In the genomic region with DNA sequence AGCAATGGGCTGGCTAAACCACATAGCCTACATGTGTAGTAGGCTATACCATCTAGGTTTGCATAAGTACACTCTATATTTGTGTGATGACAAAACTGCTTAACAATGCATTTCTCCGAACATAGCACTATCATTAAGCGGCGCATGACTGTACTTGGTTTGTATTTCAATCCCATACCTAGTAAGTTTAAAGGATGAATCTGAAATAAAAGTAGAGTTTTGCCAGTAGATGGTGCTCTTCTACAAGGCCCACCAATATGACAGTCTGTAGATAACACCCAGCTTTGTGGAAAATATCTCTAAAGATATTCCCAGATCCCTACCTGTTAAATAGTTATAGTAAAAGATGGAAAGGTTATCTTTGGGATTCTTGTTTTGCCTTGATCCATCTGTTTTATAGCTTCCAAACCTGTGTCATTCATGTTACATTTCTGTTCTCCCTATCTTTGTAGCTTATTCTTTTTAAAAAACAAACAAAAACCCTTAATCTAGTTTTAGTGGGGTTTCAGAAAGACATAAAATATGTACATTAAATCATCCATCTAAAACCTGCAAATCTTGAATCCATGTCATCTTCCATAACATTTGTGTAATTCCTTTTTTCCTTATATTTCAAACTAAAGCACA, we compare ENCODE assay signal across 9 cellular contexts. TPM values are rescaled to one million over a fixed set of nuclear protein-coding genes. Genes with fewer than 3 reads are reported as not detected.
DNase-seq lines count a peak whose midpoint lies in the region; ATAC-seq, FAIRE-seq and TF ChIP-seq lines count a peak whose summit lies in the region.
"Had no signal": no experiment of that assay in that cellular context is flagged by ENCODE, and none has a peak within 500 bp of the region (broad histone marks: within the 10 kb centered on the region; RNA-seq: fewer than 3 reads in every experiment).

No MANE protein-coding gene starts in this region.

- WGBS in A549 (ENCODE audit: missing lambda C conversion rate): 20% methylated on average over 3 of the region's 3 CpGs
- 57 to 59% methylated on average over 3 of the region's 3 CpGs for WGBS in gastroesophageal sphincter (ENCODE audit: low coverage in 1 of 2), 2 donors

- ATAC-seq in A549: peak; percentile 90 to 94
- peak; percentile 39 for ATAC-seq in HG02571 (IDR thresholded peaks at IDR 0.05; ENCODE audit: unreplicated experiment)
- ATAC-seq in gastroesophageal sphincter: no peak
- ATAC-seq in sciatic nerve: peak; percentile 67

- H3K4me1 ChIP-seq in A549: peaks cover 25% of the 10 kb centered on the region
- peaks cover 0 to 8% (median 0%) of the 10 kb centered on the region in 3 donors for H3K4me1 ChIP-seq in gastroesophageal sphincter
- H3K4me1 ChIP-seq: HAP-1 had no signal

- H3K4me2 ChIP-seq in A549: no peak overlapping the region

- no peak overlapping the region for H3K4me3 Mint-ChIP-seq in T-helper 2 cell treated with Interferon-gamma antibody and Interleukin-4, amounts not matched to agents 5 μg/mL and 100 μg/mL, for 36 hours

- H3K36me3 Mint-ChIP-seq in T-helper 2 cell treated with Interferon-gamma antibody and Interleukin-4, amounts not matched to agents 5 μg/mL and 100 μg/mL, for 36 hours (ENCODE audit: low read depth): peaks cover 19% of the 10 kb centered on the region

- H3K27ac ChIP-seq in A549: peak overlapping the region; percentile 65 to 78; a peak in 3 of 6 replicates
- no peak overlapping the region for H3K27ac ChIP-seq in gastroesophageal sphincter

- CTCF ChIA-PET in A549 (lab: Yijun Ruan, JAX): interaction anchor here (0.7 to 3.2 kb wide), 13 partner anchors 9 to 206 kb away, joined by 3 to 14 read pairs (median 4); no protein-coding TSS in a partner anchor

- FAIRE-seq in A549 (lab: Jason Lieb, UNC): no peak

- H3K27me3 Mint-ChIP-seq in T-helper 2 cell treated with Interferon-gamma antibody and Interleukin-4, amounts not matched to agents 5 μg/mL and 100 μg/mL, for 36 hours (ENCODE audit: low read depth): no peaks in the 10 kb centered on the region

- H3K9me3 ChIP-seq in A549 (no peaks in the 10 kb centered on the region), gastroesophageal sphincter (no peaks in the 10 kb centered on the region)
- H3K9me3 ChIP-seq: HAP-1 had no signal

- no peak for TF ChIP-seq POLR2A in A549 (IDR thresholded peaks at IDR 0.05; ENCODE audit: low read length)
- no peak for TF ChIP-seq POLR2A in NB4 (IDR thresholded peaks at IDR 0.05; ENCODE audit: extremely low read depth, insufficient read length)
- TF ChIP-seq POLR2A in gastroesophageal sphincter (IDR thresholded peaks at IDR 0.05): no peak

- no peaks in the 10 kb centered on the region for H3K9me3 Mint-ChIP-seq in T-helper 2 cell treated with Interferon-gamma antibody and Interleukin-4, amounts not matched to agents 5 μg/mL and 100 μg/mL, for 36 hours

- H3K36me3 ChIP-seq in gastroesophageal sphincter: peaks cover 0 to 72% of the 10 kb centered on the region in 2 donors

- TF ChIP-seq EP300 in A549 (IDR thresholded peaks at IDR 0.05) (no peak), gastroesophageal sphincter (IDR thresholded peaks at IDR 0.05) (no peak)

- H3K27ac Mint-ChIP-seq in T-helper 2 cell treated with Interferon-gamma antibody and Interleukin-4, amounts not matched to agents 5 μg/mL and 100 μg/mL, for 36 hours: peak overlapping the region; percentile 24

- DNase-seq in A549 (ENCODE audit: low read depth in 1 of 2, low spot score in 1 of 2) (peak; percentile 33 to 69), GM10266 (ENCODE audit: extremely low spot score) (no peak), NB4 (ENCODE audit: low read depth) (peak; percentile 49), sciatic nerve (ENCODE audit: low spot score) (no peak)
- DNase-seq in T-helper 2 cell treated with Interferon-gamma antibody and Interleukin-4, amounts not matched to agents 5 μg/mL and 100 μg/mL, for 36 hours (ENCODE audit: low spot score): no peak
- no peak for DNase-seq in activated CD4-positive, CD25-positive, alpha-beta regulatory T cell (lab: John Stamatoyannopoulos, UW)

- TF ChIP-seq RAD21 in A549 (conservative IDR thresholded peaks at IDR 0.05 in 1 of 2, IDR thresholded peaks at IDR 0.05 in 1 of 2): peak; percentile 75 to 79

- POLR2A ChIA-PET in A549 (lab: Yijun Ruan, JAX): no interaction called here

- H3K4me1 Mint-ChIP-seq in T-helper 2 cell treated with Interferon-gamma antibody and Interleukin-4, amounts not matched to agents 5 μg/mL and 100 μg/mL, for 36 hours (ENCODE audit: low read depth): peaks cover 3% of the 10 kb centered on the region

- no peak overlapping the region for H3K4me3 ChIP-seq in A549
- no peak overlapping the region for H3K4me3 ChIP-seq in NB4 (ENCODE audit: low read depth, low read length)
- no peak overlapping the region for H3K4me3 ChIP-seq in gastroesophageal sphincter
- H3K4me3 ChIP-seq: HAP-1 had no signal

- no peaks in the 10 kb centered on the region for H3K27me3 ChIP-seq in gastroesophageal sphincter

- intact Hi-C loops in sciatic nerve (cut with DNase I): no loop called here

- TF ChIP-seq CTCF in A549 (IDR thresholded peaks at IDR 0.05): peak; percentile 83
- TF ChIP-seq CTCF in GM10266 (IDR thresholded peaks at IDR 0.05; ENCODE audit: control insufficient read depth, insufficient read depth, low read depth, missing control alignments): peak; percentile 51
- TF ChIP-seq CTCF in NB4 (IDR thresholded peaks at IDR 0.05; ENCODE audit: low read depth, low read length): peak; percentile 50
- TF ChIP-seq CTCF in gastroesophageal sphincter (IDR thresholded peaks at IDR 0.05): peak in 3 of 4 experiments; percentile 38 to 60 (median 39)

TF ChIP-seq in A549, 52 proteins besides CTCF, POLR2A, EP300 and RAD21 (continues in another document):
- TF ChIP-seq HDAC2 (IDR thresholded peaks at IDR 0.05): no peak
- TF ChIP-seq FOSL2 (IDR thresholded peaks at IDR 0.05): no peak
- TF ChIP-seq FOSL2 (CRISPR knock-in tag; IDR thresholded peaks at IDR 0.05): no peak; the same call in 1 of the 2 replicates
- no peak for TF ChIP-seq EHMT2 (IDR thresholded peaks at IDR 0.05; ENCODE audit: low read depth)
- TF ChIP-seq MAFK (IDR thresholded peaks at IDR 0.05; ENCODE audit: partially characterized antibody): peak; percentile 70
- TF ChIP-seq, protein P1, sequence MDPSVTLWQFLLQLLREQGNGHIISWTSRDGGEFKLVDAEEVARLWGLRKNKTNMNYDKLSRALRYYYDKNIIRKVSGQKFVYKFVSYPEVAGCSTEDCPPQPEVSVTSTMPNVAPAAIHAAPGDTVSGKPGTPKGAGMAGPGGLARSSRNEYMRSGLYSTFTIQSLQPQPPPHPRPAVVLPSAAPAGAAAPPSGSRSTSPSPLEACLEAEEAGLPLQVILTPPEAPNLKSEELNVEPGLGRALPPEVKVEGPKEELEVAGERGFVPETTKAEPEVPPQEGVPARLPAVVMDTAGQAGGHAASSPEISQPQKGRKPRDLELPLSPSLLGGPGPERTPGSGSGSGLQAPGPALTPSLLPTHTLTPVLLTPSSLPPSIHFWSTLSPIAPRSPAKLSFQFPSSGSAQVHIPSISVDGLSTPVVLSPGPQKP (IDR thresholded peaks at IDR 0.05; ENCODE audit: low read depth, low read length): no peak
- TF ChIP-seq HOXA7 (CRISPR knock-in tag; IDR thresholded peaks at IDR 0.05): no peak
- TF ChIP-seq RARB (CRISPR knock-in tag; IDR thresholded peaks at IDR 0.05): no peak
- TF ChIP-seq, protein P2, sequence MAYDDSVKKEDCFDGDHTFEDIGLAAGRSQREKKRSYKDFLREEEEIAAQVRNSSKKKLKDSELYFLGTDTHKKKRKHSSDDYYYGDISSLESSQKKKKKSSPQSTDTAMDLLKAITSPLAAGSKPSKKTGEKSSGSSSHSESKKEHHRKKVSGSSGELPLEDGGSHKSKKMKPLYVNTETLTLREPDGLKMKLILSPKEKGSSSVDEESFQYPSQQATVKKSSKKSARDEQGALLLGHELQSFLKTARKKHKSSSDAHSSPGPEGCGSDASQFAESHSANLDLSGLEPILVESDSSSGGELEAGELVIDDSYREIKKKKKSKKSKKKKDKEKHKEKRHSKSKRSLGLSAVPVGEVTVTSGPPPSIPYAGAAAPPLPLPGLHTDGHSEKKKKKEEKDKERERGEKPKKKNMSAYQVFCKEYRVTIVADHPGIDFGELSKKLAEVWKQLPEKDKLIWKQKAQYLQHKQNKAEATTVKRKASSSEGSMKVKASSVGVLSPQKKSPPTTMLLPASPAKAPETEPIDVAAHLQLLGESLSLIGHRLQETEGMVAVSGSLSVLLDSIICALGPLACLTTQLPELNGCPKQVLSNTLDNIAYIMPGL (CRISPR knock-in tag; IDR thresholded peaks at IDR 0.05; ENCODE audit: borderline replicate concordance): no peak
- no peak for TF ChIP-seq NR3C1 (IDR thresholded peaks at IDR 0.05)
- TF ChIP-seq, protein P3, sequence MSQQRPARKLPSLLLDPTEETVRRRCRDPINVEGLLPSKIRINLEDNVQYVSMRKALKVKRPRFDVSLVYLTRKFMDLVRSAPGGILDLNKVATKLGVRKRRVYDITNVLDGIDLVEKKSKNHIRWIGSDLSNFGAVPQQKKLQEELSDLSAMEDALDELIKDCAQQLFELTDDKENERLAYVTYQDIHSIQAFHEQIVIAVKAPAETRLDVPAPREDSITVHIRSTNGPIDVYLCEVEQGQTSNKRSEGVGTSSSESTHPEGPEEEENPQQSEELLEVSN (IDR thresholded peaks at IDR 0.05; ENCODE audit: borderline replicate concordance, low read depth): no peak
- no peak for TF ChIP-seq MAZ (IDR thresholded peaks at IDR 0.05; ENCODE audit: borderline replicate concordance, low read depth, low read length)
- peak; percentile 55 for TF ChIP-seq SMC3 (IDR thresholded peaks at IDR 0.05)

RNA-seq across cellular contexts. Expression of a gene that starts 20.7 kb away (rescaled TPM):
- polyA plus RNA-seq in A549 (2011; rRNA removed): 10.1 and 12.0 TPM in 2 replicates
- 0.66 and 0.69 TPM in 2 replicates for polyA plus RNA-seq in A549 (2012; cell fraction: cytosol; rRNA removed)
- 0.66 and 0.91 TPM in 2 replicates for polyA plus RNA-seq in A549 (2012; cell fraction: nucleus; rRNA removed)
- 3.8 to 4.4 TPM (median 4.1 TPM) in 3 replicates for polyA plus RNA-seq in A549 (2017; fragmentation: RNase III; extraction: RNeasy Plus Mini Kit Qiagen cat#74134 plus additional on column Dnase treatment)
- 14.6 and 14.8 TPM in 2 replicates for polyA minus RNA-seq in A549 (2011; rRNA and poly(A)+ RNA removed)
- 10 to 100 TPM; 11.2 to 17.9 (median 12.9) TPM for total RNA-seq in gastroesophageal sphincter
- total RNA-seq in sciatic nerve: 18.4 TPM

RNA-seq across cellular contexts. Expression of a gene that starts 33.9 kb away (rescaled TPM):
- polyA plus RNA-seq in A549 (2011; rRNA removed) (29.0 and 35.5 TPM in 2 replicates), A549 (2017; fragmentation: RNase III; extraction: RNeasy Plus Mini Kit Qiagen cat#74134 plus additional on column Dnase treatment) (18.1 to 20.2 TPM (median 19.0 TPM) in 3 replicates)
- polyA plus RNA-seq in A549 (2012; cell fraction: cytosol; rRNA removed): 4.0 and 4.1 TPM in 2 replicates
- polyA plus RNA-seq in A549 (2012; cell fraction: nucleus; rRNA removed): 6.9 and 10.9 TPM in 2 replicates
- polyA minus RNA-seq in A549 (2011; rRNA and poly(A)+ RNA removed): 18.6 and 20.1 TPM in 2 replicates
- total RNA-seq in gastroesophageal sphincter (under 1 TPM; 0.27 to 0.96 (median 0.29) TPM), sciatic nerve (0.45 TPM)

Comparison
In these comparisons a context has a peak if more than half of its experiments do, and no peak if none do; other contexts are left out.
1. DNase-seq: peak in A549 (2 of 2) and NB4 (single experiment); none in GM10266 (single experiment), T-helper 2 cell treated with Interferon-gamma antibody and Interleukin-4, amounts not matched to agents 5 μg/mL and 100 μg/mL, for 36 hours (single experiment), sciatic nerve (single experiment) and activated CD4-positive, CD25-positive, alpha-beta regulatory T cell (0 of 4).
2. H3K27ac ChIP-seq: peak in A549 (2 of 2); none in gastroesophageal sphincter (0 of 4).
3. Peak in every context shown above with its lines, with median percentiles within 50 percentile points of each other: CTCF ChIP-seq.